Comparison of ENCODE assay signal across 10 cellular contexts in the genomic region with DNA sequence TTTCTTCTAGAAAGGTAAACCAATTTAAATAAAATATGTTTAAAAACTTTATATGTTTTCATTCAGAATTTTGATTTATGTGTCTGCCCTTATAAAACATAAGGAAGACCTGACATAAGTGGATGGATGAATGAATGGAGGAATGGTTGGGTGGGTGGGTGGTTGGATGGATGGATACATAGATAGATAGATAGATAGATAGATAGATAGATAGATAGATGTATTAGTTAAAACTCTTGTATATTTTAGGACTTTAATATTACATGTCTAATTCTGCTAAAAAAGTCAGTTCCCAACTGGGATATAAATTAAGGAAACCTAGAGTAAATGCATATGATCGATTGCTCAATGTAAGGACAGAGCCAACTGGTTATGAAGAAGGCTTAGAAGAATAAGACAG.
"Had no signal": no experiment of that assay in that cellular context is flagged by ENCODE, and none has a peak within 500 bp of the region (broad histone marks: within the 10 kb centered on the region; RNA-seq: fewer than 3 reads in every experiment).

No MANE protein-coding gene starts in this region.

- H3K9me3 Mint-ChIP-seq: GM23338, H9, HFFc6 had no signal

- FAIRE-seq: H54 had no signal

- H3K27ac ChIP-seq: GM23248 had no signal

- H3K4me1 Mint-ChIP-seq: GM23338, H9 had no signal

- H3K4me2 ChIP-seq: GM23338 had no signal

- ATAC-seq: GM23338, HCT116 had no signal

- H3K27ac Mint-ChIP-seq: GM23338, H9, HFFc6 had no signal

- H3K4me1 ChIP-seq: HAP-1 had no signal

- H3K9ac ChIP-seq: GM23248 had no signal

- H3K4me3 ChIP-seq: GM23248, GM23338, HAP-1 had no signal

- H3K4me3 Mint-ChIP-seq: GM23338, H9, HFFc6 had no signal

- H3K36me3 ChIP-seq: HAP-1 had no signal

- H3K9me3 ChIP-seq: HAP-1 had no signal

- H2AFZ ChIP-seq: GM23248, GM23338 had no signal

- DNase-seq: GM23248, GOT3, H7, H9, HCEC 1CT, HFFc6 had no signal
